Comparison of ENCODE assay signal across 18 cellular contexts in the genomic region with DNA sequence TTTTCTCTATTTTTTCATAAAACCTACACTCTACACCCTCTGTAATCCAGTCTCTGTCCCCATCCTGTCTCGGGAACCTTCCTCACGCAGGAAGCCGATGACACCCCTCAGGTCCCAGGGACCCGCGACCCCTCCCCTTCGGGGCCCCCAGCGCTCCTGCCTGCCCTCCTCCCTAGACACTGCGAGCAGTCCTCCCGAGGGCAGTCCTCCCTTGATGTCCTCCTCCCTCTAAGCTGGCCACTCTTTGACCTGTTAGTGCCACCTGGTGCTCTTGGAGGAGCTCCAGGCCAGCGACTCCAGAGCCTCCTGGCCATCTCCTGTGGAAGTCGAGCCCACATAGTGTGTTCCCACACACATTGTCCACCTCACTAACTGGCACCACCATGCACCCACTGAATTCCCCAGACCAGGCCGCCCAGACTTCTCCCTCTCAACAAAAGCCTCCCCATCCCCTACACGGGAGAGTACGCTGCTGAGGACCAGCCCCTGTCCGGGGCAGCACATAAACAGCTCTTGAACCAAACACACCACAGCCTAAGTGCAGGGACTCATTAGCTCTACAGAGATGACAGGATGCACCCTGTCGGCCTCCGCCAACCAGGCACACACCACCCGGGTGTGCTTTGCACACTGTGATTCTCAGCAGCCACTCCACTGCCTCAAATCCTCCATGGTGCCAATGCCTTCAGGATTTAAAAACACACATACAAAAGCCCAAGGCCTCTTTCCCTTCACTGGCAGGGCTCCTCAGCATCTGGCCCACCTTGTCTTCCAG. TPM values are rescaled to one million over a fixed set of nuclear protein-coding genes. Genes with fewer than 3 reads are reported as not detected.
DNase-seq lines count a peak whose midpoint lies in the region; ATAC-seq and TF ChIP-seq lines count a peak whose summit lies in the region.
"Had no signal": no experiment of that assay in that cellular context is flagged by ENCODE, and none has a peak within 500 bp of the region (broad histone marks: within the 10 kb centered on the region; RNA-seq: fewer than 3 reads in every experiment).

No MANE protein-coding gene starts in this region.

- H3K4me1 Mint-ChIP-seq in activated naive CD4-positive, alpha-beta T cell treated with anti-CD3 and anti-CD28 coated beads, Interleukin-2, amount 10 ng/mL, durations not matched to agents 7 days and 5 days, result no peaks in the 10 kb centered on the region
- H3K4me1 Mint-ChIP-seq in natural killer cell treated with Interleukin-12 subunit alpha and Interleukin-12 subunit beta and Interleukin-15 and Interleukin-18, amount 100 ng/mL, for 72 hours (ENCODE audit: low read depth in 2 of 2), result peaks cover 30 to 33% of the 10 kb centered on the region in 2 donors

- no peak overlapping the region for H3K4me3 Mint-ChIP-seq in activated naive CD4-positive, alpha-beta T cell treated with anti-CD3 and anti-CD28 coated beads, Interleukin-2, amount 10 ng/mL, durations not matched to agents 7 days and 5 days
- no peak overlapping the region for H3K4me3 Mint-ChIP-seq in natural killer cell treated with Interleukin-12 subunit alpha and Interleukin-12 subunit beta and Interleukin-15 and Interleukin-18, amount 100 ng/mL, for 72 hours

- H3K9me3 ChIP-seq in body of pancreas (no peaks in the 10 kb centered on the region), upper lobe of right lung (no peaks in the 10 kb centered on the region)

- peak overlapping the region; percentile 18 to 36 for H3K27ac Mint-ChIP-seq in activated naive CD4-positive, alpha-beta T cell treated with anti-CD3 and anti-CD28 coated beads, Interleukin-2, amount 50 U/mL, for 72 hours
- H3K27ac Mint-ChIP-seq in activated naive CD4-positive, alpha-beta T cell treated with anti-CD3 and anti-CD28 coated beads, Interleukin-2, amount 10 ng/mL, durations not matched to agents 7 days and 5 days, result no peak overlapping the region
- H3K27ac Mint-ChIP-seq in natural killer cell treated with Interleukin-12 subunit alpha and Interleukin-12 subunit beta and Interleukin-15 and Interleukin-18, amount 100 ng/mL, for 72 hours, result peak overlapping the region; percentile 22 to 65

- H3K27me3 ChIP-seq in body of pancreas (no peaks in the 10 kb centered on the region), upper lobe of right lung (no peaks in the 10 kb centered on the region)

- H3K4me1 ChIP-seq in body of pancreas (peaks cover 52% of the 10 kb centered on the region), upper lobe of right lung (no peaks in the 10 kb centered on the region)

- no peaks in the 10 kb centered on the region for H3K27me3 Mint-ChIP-seq in activated naive CD4-positive, alpha-beta T cell treated with anti-CD3 and anti-CD28 coated beads, Interleukin-2, amount 10 ng/mL, durations not matched to agents 7 days and 5 days
- no peaks in the 10 kb centered on the region for H3K27me3 Mint-ChIP-seq in natural killer cell treated with Interleukin-12 subunit alpha and Interleukin-12 subunit beta and Interleukin-15 and Interleukin-18, amount 100 ng/mL, for 72 hours
- H3K27me3 Mint-ChIP-seq: naive B cell had no signal

- H3K4me3 ChIP-seq in body of pancreas (no peak overlapping the region), upper lobe of right lung (no peak overlapping the region)

- H3K36me3 ChIP-seq in body of pancreas (replicated peaks in 1 of 2; ENCODE audit: insufficient read depth in 1 of 2, low read depth in 2 of 2), result peaks cover 10 to 31% of the 10 kb centered on the region in 2 donors
- peaks cover 73% of the 10 kb centered on the region for H3K36me3 ChIP-seq in upper lobe of right lung

- peak in 1 of 2 donors; percentile 42 for DNase-seq in activated naive CD4-positive, alpha-beta T cell treated with anti-CD3 and anti-CD28 coated beads, Interleukin-2, amount 50 U/mL, for 72 hours (ENCODE audit: low spot score in 2 of 2)
- no peak for DNase-seq in activated naive CD4-positive, alpha-beta T cell treated with anti-CD3 and anti-CD28 coated beads, Interleukin-2, amount 10 ng/mL, durations not matched to agents 7 days and 5 days
- DNase-seq in body of pancreas (peak in 3 of 4 donors; percentile 25 to 61 (median 45)), upper lobe of right lung (peak; percentile 51), ecto neural progenitor cell (ENCODE audit: low spot score) (no peak), NCI-H748 treated with DMSO at 0.1 percent for 48 hours (lab: John Stamatoyannopoulos, UW) (no peak)
- peak; percentile 53 for DNase-seq in natural killer cell treated with Interleukin-12 subunit alpha and Interleukin-12 subunit beta and Interleukin-15 and Interleukin-18, amount 100 ng/mL, for 72 hours (ENCODE audit: low spot score)
- DNase-seq: activated CD4-positive, alpha-beta T cell treated with anti-CD3 and anti-CD28 coated beads, Interleukin-2, amount 50 U/mL, for 48 hours; anterior cingulate cortex; hippocampal formation; KG1; kidney; mammary epithelial cell; naive B cell; NCI-H1048; NCI-H2029 treated with DMSO at 0.1 percent for 48 hours; trophoblast cell had no signal

- no peak for ATAC-seq in activated naive CD4-positive, alpha-beta T cell treated with anti-CD3 and anti-CD28 coated beads, Interleukin-2, amount 50 U/mL, for 72 hours
- ATAC-seq in body of pancreas (no peak), upper lobe of right lung (no peak), GM18909 (IDR thresholded peaks at IDR 0.05; ENCODE audit: poor library complexity, unreplicated experiment) (no peak)
- ATAC-seq in natural killer cell treated with Interleukin-12 subunit alpha and Interleukin-12 subunit beta and Interleukin-15 and Interleukin-18, amount 100 ng/mL, for 72 hours, result no peak

- TF ChIP-seq CTCF in body of pancreas (IDR thresholded peaks at IDR 0.05) (no peak), upper lobe of right lung (IDR thresholded peaks at IDR 0.05) (no peak)

- peak overlapping the region; percentile 77 to 87 (median 82) for H3K27ac ChIP-seq in body of pancreas
- no peak overlapping the region for H3K27ac ChIP-seq in upper lobe of right lung

- 65 to 68% methylated on average over 17 to 18 of the region's 18 CpGs for WGBS in body of pancreas, 2 donors

- no peaks in the 10 kb centered on the region for H3K9me3 Mint-ChIP-seq in activated naive CD4-positive, alpha-beta T cell treated with anti-CD3 and anti-CD28 coated beads, Interleukin-2, amount 50 U/mL, for 72 hours
- no peaks in the 10 kb centered on the region for H3K9me3 Mint-ChIP-seq in activated naive CD4-positive, alpha-beta T cell treated with anti-CD3 and anti-CD28 coated beads, Interleukin-2, amount 10 ng/mL, durations not matched to agents 7 days and 5 days
- H3K9me3 Mint-ChIP-seq in natural killer cell treated with Interleukin-12 subunit alpha and Interleukin-12 subunit beta and Interleukin-15 and Interleukin-18, amount 100 ng/mL, for 72 hours, result no peaks in the 10 kb centered on the region
- H3K9me3 Mint-ChIP-seq: naive B cell had no signal

- CTCF ChIA-PET in activated naive CD4-positive, alpha-beta T cell treated with anti-CD3 and anti-CD28 coated beads, Interleukin-2, amount 10 ng/mL, durations not matched to agents 7 days and 5 days (lab: Charles Lee), result interaction anchor here (0.6 to 1.2 kb wide), 2 partner anchors 113 to 136 kb away, joined by 3 to 4 read pairs; no protein-coding TSS in a partner anchor

- no peak for TF ChIP-seq POLR2A in body of pancreas (IDR thresholded peaks at IDR 0.05)

- H3K36me3 Mint-ChIP-seq in activated naive CD4-positive, alpha-beta T cell treated with anti-CD3 and anti-CD28 coated beads, Interleukin-2, amount 50 U/mL, for 72 hours, result peaks cover 0 to 10% of the 10 kb centered on the region in 2 donors
- peaks cover 51% of the 10 kb centered on the region for H3K36me3 Mint-ChIP-seq in activated naive CD4-positive, alpha-beta T cell treated with anti-CD3 and anti-CD28 coated beads, Interleukin-2, amount 10 ng/mL, durations not matched to agents 7 days and 5 days
- peaks cover 6% of the 10 kb centered on the region for H3K36me3 Mint-ChIP-seq in natural killer cell treated with Interleukin-12 subunit alpha and Interleukin-12 subunit beta and Interleukin-15 and Interleukin-18, amount 100 ng/mL, for 72 hours

- intact Hi-C loops in body of pancreas (cut with DNase I) (no loop called here), upper lobe of right lung (cut with DNase I) (no loop called here)

RNA-seq across cellular contexts. Expression of a gene that starts 9.3 kb away (rescaled TPM):
- 10 to 100 TPM; 23.7 to 29.9 TPM for total RNA-seq in activated naive CD4-positive, alpha-beta T cell treated with anti-CD3 and anti-CD28 coated beads, Interleukin-2, amount 50 U/mL, for 72 hours
- 10 to 100 TPM; 18.2 to 42.2 TPM for total RNA-seq in body of pancreas
- total RNA-seq in natural killer cell treated with Interleukin-12 subunit alpha and Interleukin-12 subunit beta and Interleukin-15 and Interleukin-18, amount 100 ng/mL, for 72 hours, result 10 to 100 TPM; 21.6 to 28.6 TPM
- 14.4 TPM for total RNA-seq in upper lobe of right lung

RNA-seq across cellular contexts. Expression of a gene that starts 19.0 kb away (rescaled TPM):
- 10 to 100 TPM; 68.7 to 84.1 TPM for total RNA-seq in activated naive CD4-positive, alpha-beta T cell treated with anti-CD3 and anti-CD28 coated beads, Interleukin-2, amount 50 U/mL, for 72 hours
- total RNA-seq in body of pancreas, result 10 to 100 TPM in 1 of 2 donors, 1 to 10 TPM in 1; 4.3 to 29.8 TPM
- total RNA-seq in natural killer cell treated with Interleukin-12 subunit alpha and Interleukin-12 subunit beta and Interleukin-15 and Interleukin-18, amount 100 ng/mL, for 72 hours, result 10 to 100 TPM; 44.6 to 44.7 TPM
- 29.2 TPM for total RNA-seq in upper lobe of right lung

RNA-seq across cellular contexts. Expression of a gene that starts 19.1 kb away (rescaled TPM):
- under 1 TPM; 0.46 to 0.60 TPM for total RNA-seq in activated naive CD4-positive, alpha-beta T cell treated with anti-CD3 and anti-CD28 coated beads, Interleukin-2, amount 50 U/mL, for 72 hours
- total RNA-seq in body of pancreas (not detected), upper lobe of right lung (1.1 TPM)
- total RNA-seq in natural killer cell treated with Interleukin-12 subunit alpha and Interleukin-12 subunit beta and Interleukin-15 and Interleukin-18, amount 100 ng/mL, for 72 hours, result under 1 TPM; 0.17 to 0.86 TPM

RNA-seq across cellular contexts. Expression of a gene that starts 28.7 kb away (rescaled TPM):
- total RNA-seq in activated naive CD4-positive, alpha-beta T cell treated with anti-CD3 and anti-CD28 coated beads, Interleukin-2, amount 50 U/mL, for 72 hours, result 10 to 100 TPM; 30.9 to 34.8 TPM
- total RNA-seq in body of pancreas, result 10 to 100 TPM; 37.2 to 45.7 TPM
- total RNA-seq in natural killer cell treated with Interleukin-12 subunit alpha and Interleukin-12 subunit beta and Interleukin-15 and Interleukin-18, amount 100 ng/mL, for 72 hours, result 10 to 100 TPM; 18.1 to 23.5 TPM
- total RNA-seq in upper lobe of right lung, result 30.5 TPM

RNA-seq across cellular contexts. Expression of a gene that starts 38.6 kb away (rescaled TPM):
- total RNA-seq in activated naive CD4-positive, alpha-beta T cell treated with anti-CD3 and anti-CD28 coated beads, Interleukin-2, amount 50 U/mL, for 72 hours, result under 1 TPM; 0.16 to 0.23 TPM
- total RNA-seq in body of pancreas (under 1 TPM; 0.26 to 0.99 TPM), upper lobe of right lung (8.5 TPM)
- total RNA-seq in natural killer cell treated with Interleukin-12 subunit alpha and Interleukin-12 subunit beta and Interleukin-15 and Interleukin-18, amount 100 ng/mL, for 72 hours, result under 1 TPM in 1 of 2 donors, not detected in 1; 0.24 TPM

Comparison
In these comparisons a context has a peak if more than half of its experiments do, and no peak if none do; other contexts are left out.
1. DNase-seq: peak in body of pancreas (3 of 4), natural killer cell treated with Interleukin-12 subunit alpha and Interleukin-12 subunit beta and Interleukin-15 and Interleukin-18, amount 100 ng/mL, for 72 hours (single experiment) and upper lobe of right lung (single experiment); none in activated naive CD4-positive, alpha-beta T cell treated with anti-CD3 and anti-CD28 coated beads, Interleukin-2, amount 10 ng/mL, durations not matched to agents 7 days and 5 days (single experiment), ecto neural progenitor cell (single experiment) and NCI-H748 treated with DMSO at 0.1 percent for 48 hours (single experiment).